19 cellular contexts compared by ENCODE assay signal in the genomic region with DNA sequence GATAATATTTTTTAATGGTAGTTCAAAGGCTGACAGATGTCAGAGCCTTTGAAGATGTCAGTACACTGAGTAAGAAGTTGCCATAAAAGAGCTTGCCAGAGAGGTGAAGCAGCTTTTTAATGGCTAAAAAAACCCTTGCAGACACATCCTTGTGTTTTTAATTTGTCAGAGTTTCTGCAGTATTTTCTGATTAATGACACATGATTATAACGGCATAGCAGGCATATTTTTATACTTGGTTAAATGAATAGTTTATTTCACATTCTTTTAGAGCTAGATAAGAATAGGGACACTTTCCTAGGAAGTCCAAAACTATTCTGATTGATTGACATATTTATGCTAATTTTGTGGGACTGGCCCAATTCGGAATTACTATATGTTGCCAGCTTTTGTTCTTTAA.
A peak's percentile ranks its signal among the peaks of the same experiment; 100 is the strongest.
DNase-seq lines count a peak whose midpoint lies in the region; ATAC-seq and TF ChIP-seq lines count a peak whose summit lies in the region.
"Had no signal": no experiment of that assay in that cellular context is flagged by ENCODE, and none has a peak within 500 bp of the region (broad histone marks: within the 10 kb centered on the region; RNA-seq: fewer than 3 reads in every experiment).

No MANE protein-coding gene starts in this region.

- H3K36me3 ChIP-seq in fibroblast of lung (ENCODE audit: control insufficient read depth, insufficient read depth, low read length) (no peaks in the 10 kb centered on the region), ovary (no peaks in the 10 kb centered on the region)
- H3K36me3 ChIP-seq: SJSA1 had no signal

- peak overlapping the region; percentile 29 for H3K4me2 ChIP-seq in fibroblast of lung (ENCODE audit: extremely low read depth, insufficient read depth, low read length)
- H3K4me2 ChIP-seq: KMS-11 had no signal

- ATAC-seq in GM18502 (IDR thresholded peaks at IDR 0.05; ENCODE audit: poor library complexity, unreplicated experiment), result no peak
- ATAC-seq: PC-3 had no signal

- H3K4me1 ChIP-seq in fibroblast of lung (ENCODE audit: control insufficient read depth, extremely low read depth, insufficient read depth, low read length), result no peaks in the 10 kb centered on the region
- H3K4me1 ChIP-seq in ovary (ENCODE audit: insufficient read depth), result no peaks in the 10 kb centered on the region
- H3K4me1 ChIP-seq: SJSA1 had no signal

- WGBS in ovary, 3 donors, result 10 to 12% (median 10%) methylated on average over 2 of the region's 2 CpGs

- no peak for TF ChIP-seq POLR2A in ovary (IDR thresholded peaks at IDR 0.05)

- DNase-seq in AG20443 (ENCODE audit: low spot score) (peak; percentile 40), NCI-H226 (peak; percentile 9), fibroblast of lung (ENCODE audit: low read depth in 2 of 2) (peak in 1 of 2 donors; percentile 82), retina (peak; percentile 18), ovary (no peak), NCI-H1417 treated with DMSO at 0.1 percent for 48 hours (lab: John Stamatoyannopoulos, UW) (no peak), T1000 (lab: John Stamatoyannopoulos, UW) (no peak)
- DNase-seq: ACHN, COR-L47, DMS153, NCI-H1092, NCI-H1694, NCI-H2107, NCI-H345, PC-3 had no signal

- intact Hi-C loops in ovary (cut with DNase I), result no loop called here

- H3K4me3 ChIP-seq in fibroblast of lung (replicated peaks in 1 of 4; ENCODE audit: control extremely low read depth in 1 of 4, insufficient read depth in 1 of 4, low read depth in 3 of 4, low read length in 4 of 4) (no peak overlapping the region), ovary (no peak overlapping the region)
- H3K4me3 ChIP-seq: SJSA1 had no signal

- no peak overlapping the region for H3K9ac ChIP-seq in fibroblast of lung (ENCODE audit: insufficient read depth, low read length)
- H3K9ac ChIP-seq: KMS-11 had no signal

- H3K79me2 ChIP-seq in fibroblast of lung (ENCODE audit: control insufficient read depth, insufficient read depth, low read length), result no peaks in the 10 kb centered on the region

- H2AFZ ChIP-seq in fibroblast of lung (ENCODE audit: low read length), result no peak overlapping the region

- H3K9me3 ChIP-seq in fibroblast of lung (ENCODE audit: control insufficient read depth, insufficient read depth, low read depth, low read length) (no peaks in the 10 kb centered on the region), ovary (no peaks in the 10 kb centered on the region)
- H3K9me3 ChIP-seq: SJSA1 had no signal

- no peaks in the 10 kb centered on the region for H4K20me1 ChIP-seq in fibroblast of lung (ENCODE audit: control insufficient read depth, extremely low read depth, insufficient read depth, low read length)

- H3K27ac ChIP-seq in fibroblast of lung (ENCODE audit: insufficient read depth, low read length) (no peak overlapping the region), ovary (no peak overlapping the region)
- H3K27ac ChIP-seq: C4-2B, KMS-11, SJSA1 had no signal

- no peak for TF ChIP-seq EP300 in ovary (IDR thresholded peaks at IDR 0.05)

- no peaks in the 10 kb centered on the region for H3K27me3 ChIP-seq in fibroblast of lung (ENCODE audit: control insufficient read depth, insufficient read depth, low read length)
- H3K27me3 ChIP-seq in ovary, result no peaks in the 10 kb centered on the region
- H3K27me3 ChIP-seq: SJSA1 had no signal

- TF ChIP-seq CTCF in fibroblast of lung (conservative IDR thresholded peaks at IDR 0.05 in 1 of 2, IDR thresholded peaks at IDR 0.05 in 1 of 2; ENCODE audit: low read depth in 1 of 2, low read length in 2 of 2) (no peak), ovary (IDR thresholded peaks at IDR 0.05) (no peak)

Comparison
In these comparisons a context has a peak if more than half of its experiments do, and no peak if none do; other contexts are left out.
1. DNase-seq: peak in AG20443 (single experiment), NCI-H226 (single experiment) and retina (single experiment); none in ovary (0 of 5), NCI-H1417 treated with DMSO at 0.1 percent for 48 hours (single experiment) and T1000 (single experiment).